Comparison of ENCODE assay signal across 24 cellular contexts in the genomic region with DNA sequence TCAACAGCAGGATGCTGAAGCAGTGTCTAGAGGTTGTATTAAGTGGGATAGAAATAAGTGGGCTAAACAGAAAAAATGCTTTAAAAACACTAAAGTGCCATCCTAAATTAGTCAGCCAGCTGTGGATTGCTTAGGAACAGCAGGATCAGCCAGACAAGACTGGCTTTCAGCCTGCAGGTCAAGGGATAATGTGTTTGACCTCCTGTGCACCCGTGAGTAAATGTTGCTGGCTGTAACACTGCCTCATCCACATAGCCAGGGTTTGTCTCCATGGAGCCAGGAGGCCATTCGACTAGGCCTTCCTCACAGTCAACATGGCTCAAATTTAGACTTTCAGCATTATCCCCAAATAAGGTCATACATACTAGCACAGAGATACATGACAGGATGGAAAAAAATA.
DNase-seq lines count a peak whose midpoint lies in the region; ATAC-seq and TF ChIP-seq lines count a peak whose summit lies in the region.
"Had no signal": no experiment of that assay in that cellular context is flagged by ENCODE, and none has a peak within 500 bp of the region (broad histone marks: within the 10 kb centered on the region; RNA-seq: fewer than 3 reads in every experiment).

No MANE protein-coding gene starts in this region.

- no peak overlapping the region for H3K4me3 ChIP-seq in right lobe of liver
- no peak overlapping the region for H3K4me3 ChIP-seq in skeletal muscle cell (ENCODE audit: low read depth, low read length)
- no peak overlapping the region for H3K4me3 ChIP-seq in Caco-2 (ENCODE audit: low read depth, low read length)
- H3K4me3 ChIP-seq: BLaER1 treated with 17β-estradiol and CSF1 and Interleukin-3, amounts not matched to agents 10 nM and 100 nM; esophagus muscularis mucosa; Peyer's patch; tibial nerve had no signal

- H3K9me3 ChIP-seq in right lobe of liver (no peaks in the 10 kb centered on the region), Caco-2 (no peaks in the 10 kb centered on the region)
- H3K9me3 ChIP-seq: BLaER1 treated with 17β-estradiol and CSF1 and Interleukin-3, amounts not matched to agents 10 nM and 100 nM; esophagus muscularis mucosa; neutrophil; Peyer's patch; tibial nerve had no signal

- H3K27me3 ChIP-seq in right lobe of liver (no peaks in the 10 kb centered on the region), Caco-2 (replicated peaks; ENCODE audit: control insufficient read depth, insufficient read depth, low read length) (no peaks in the 10 kb centered on the region)
- H3K27me3 ChIP-seq: esophagus muscularis mucosa, neutrophil, Peyer's patch, tibial nerve had no signal

- CTCF ChIA-PET in Caco-2 (lab: Charles Lee), result no interaction called here

- no peak for TF ChIP-seq POLR2A in right lobe of liver (IDR thresholded peaks at IDR 0.05)

- no peak overlapping the region for H3K27ac Mint-ChIP-seq in Caco-2 (ENCODE audit: unreplicated experiment)
- H3K27ac Mint-ChIP-seq: activated CD8-positive, alpha-beta T cell treated with anti-CD3 and anti-CD28 coated beads, Interleukin-2, amount 10 ng/mL, durations not matched to agents 7 days and 5 days; activated naive CD4-positive, alpha-beta T cell treated with anti-CD3 and anti-CD28 coated beads, Interleukin-2, amount 50 U/mL, for 24 hours; activated T-helper 2 cell treated with anti-CD3 and anti-CD28 coated beads, Interferon-gamma antibody, Interleukin-2, Interleukin-4, amounts not matched to agents 10 μg/mL and 5 μg/mL and 100 μg/mL, durations not matched to agents 14 hours and 24 hours and 36 hours; memory B cell had no signal

- H3K4me3 Mint-ChIP-seq in Caco-2 (ENCODE audit: unreplicated experiment), result no peak overlapping the region
- H3K4me3 Mint-ChIP-seq: activated CD8-positive, alpha-beta T cell treated with anti-CD3 and anti-CD28 coated beads, Interleukin-2, amount 10 ng/mL, durations not matched to agents 7 days and 5 days; activated naive CD4-positive, alpha-beta T cell treated with anti-CD3 and anti-CD28 coated beads, Interleukin-2, amount 50 U/mL, for 24 hours; brain; memory B cell had no signal

- H3K36me3 Mint-ChIP-seq in Caco-2 (ENCODE audit: insufficient read depth, unreplicated experiment), result no peaks in the 10 kb centered on the region
- H3K36me3 Mint-ChIP-seq: activated naive CD4-positive, alpha-beta T cell treated with anti-CD3 and anti-CD28 coated beads, Interleukin-2, amount 50 U/mL, for 24 hours; brain; memory B cell had no signal

- BruUV-seq in Caco-2 (replicated peaks; lab: Mats Ljungman, UMichigan), result no TSS peak

- H3K4me1 Mint-ChIP-seq in Caco-2 (ENCODE audit: low read depth, unreplicated experiment), result no peaks in the 10 kb centered on the region
- H3K4me1 Mint-ChIP-seq: activated naive CD4-positive, alpha-beta T cell treated with anti-CD3 and anti-CD28 coated beads, Interleukin-2, amount 50 U/mL, for 24 hours; memory B cell had no signal

- H3K4me1 ChIP-seq in right lobe of liver (no peaks in the 10 kb centered on the region), Caco-2 (no peaks in the 10 kb centered on the region)
- H3K4me1 ChIP-seq: BLaER1 treated with 17β-estradiol and CSF1 and Interleukin-3, amounts not matched to agents 10 nM and 100 nM; esophagus muscularis mucosa; Peyer's patch; tibial nerve had no signal

- peak in 3 of 4 donors; percentile 36 to 91 (median 62) for ATAC-seq in right lobe of liver
- ATAC-seq: activated CD8-positive, alpha-beta T cell treated with anti-CD3 and anti-CD28 coated beads, Interleukin-2, amount 10 ng/mL, durations not matched to agents 7 days and 5 days; left colon had no signal

- H3K36me3 ChIP-seq in right lobe of liver (no peaks in the 10 kb centered on the region), Caco-2 (ENCODE audit: control insufficient read depth, insufficient read depth, low read length) (no peaks in the 10 kb centered on the region)
- H3K36me3 ChIP-seq: BLaER1 treated with 17β-estradiol and CSF1 and Interleukin-3, amounts not matched to agents 10 nM and 100 nM; esophagus muscularis mucosa; neutrophil; Peyer's patch; tibial nerve had no signal

- POLR2A ChIA-PET in Caco-2 (lab: Charles Lee), result no interaction called here

- DNase-seq in NCI-H1694 treated with DMSO at 0.1 percent for 48 hours (lab: John Stamatoyannopoulos, UW) (peak; percentile 71), NCI-H69 (lab: John Stamatoyannopoulos, UW) (peak; percentile 73), right lobe of liver (no peak), skeletal muscle cell (ENCODE audit: low read depth) (peak; percentile 8), Caco-2 (no peak), NK-92 (lab: John Stamatoyannopoulos, UW; ENCODE audit: unreplicated experiment) (no peak), DMS79 treated with DMSO at 0.1 percent for 48 hours (lab: John Stamatoyannopoulos, UW) (no peak)
- DNase-seq: activated CD8-positive, alpha-beta T cell treated with anti-CD3 and anti-CD28 coated beads, Interleukin-2, amount 10 ng/mL, durations not matched to agents 7 days and 5 days; amniotic stem cell; cerebellar nuclear complex; foreskin melanocyte; HCEC 1CT; left colon; Peyer's patch; SHP77 treated with DMSO at 0.1 percent for 48 hours; stimulated activated CD4-positive, alpha-beta T cell treated with anti-CD3 and anti-CD28 coated beads, Interleukin-4, amount 100 ng/mL, for 4 hours had no signal

- H3K27ac ChIP-seq in right lobe of liver, result no peak overlapping the region
- H3K27ac ChIP-seq: BLaER1 treated with 17β-estradiol and CSF1 and Interleukin-3, amounts not matched to agents 10 nM and 100 nM; esophagus muscularis mucosa; neutrophil; Peyer's patch; tibial nerve had no signal

- TF ChIP-seq CTCF in right lobe of liver (IDR thresholded peaks at IDR 0.05), result no peak
- no peak for TF ChIP-seq CTCF in Caco-2 (IDR thresholded peaks at IDR 0.05; ENCODE audit: insufficient read depth in 1 of 2, low read depth in 1 of 2, low read length in 1 of 2, severe bottlenecking in 1 of 2, unreplicated experiment in 1 of 2)

- H3K9me3 Mint-ChIP-seq in Caco-2 (ENCODE audit: unreplicated experiment), result no peaks in the 10 kb centered on the region
- H3K9me3 Mint-ChIP-seq: activated naive CD4-positive, alpha-beta T cell treated with anti-CD3 and anti-CD28 coated beads, Interleukin-2, amount 50 U/mL, for 24 hours; activated T-helper 2 cell treated with anti-CD3 and anti-CD28 coated beads, Interferon-gamma antibody, Interleukin-2, Interleukin-4, amounts not matched to agents 10 μg/mL and 5 μg/mL and 100 μg/mL, durations not matched to agents 14 hours and 24 hours and 36 hours; memory B cell had no signal

- 6% methylated on average over 2 of the region's 2 CpGs for WGBS in right lobe of liver (ENCODE audit: insufficient coverage, low coverage, low lambda C conversion rate, missing lambda C conversion rate)

- intact Hi-C loops in right lobe of liver (cut with DNase I), result no loop called here
- intact Hi-C loops in Caco-2 (cut with micrococcal nuclease; ENCODE audit: unreplicated experiment), result no loop called here

- peaks cover 4% of the 10 kb centered on the region for H3K27me3 Mint-ChIP-seq in Caco-2 (ENCODE audit: insufficient read depth, unreplicated experiment)
- H3K27me3 Mint-ChIP-seq: activated naive CD4-positive, alpha-beta T cell treated with anti-CD3 and anti-CD28 coated beads, Interleukin-2, amount 50 U/mL, for 24 hours; memory B cell had no signal

Comparison
In these comparisons a context has a peak if more than half of its experiments do, and no peak if none do; other contexts are left out.
1. DNase-seq: peak in NCI-H1694 treated with DMSO at 0.1 percent for 48 hours (single experiment), NCI-H69 (single experiment) and skeletal muscle cell (single experiment); none in right lobe of liver (0 of 3), Caco-2 (0 of 2), NK-92 (single experiment) and DMS79 treated with DMSO at 0.1 percent for 48 hours (single experiment).